1 cellular context compared by ENCODE assay signal in the genomic region with DNA sequence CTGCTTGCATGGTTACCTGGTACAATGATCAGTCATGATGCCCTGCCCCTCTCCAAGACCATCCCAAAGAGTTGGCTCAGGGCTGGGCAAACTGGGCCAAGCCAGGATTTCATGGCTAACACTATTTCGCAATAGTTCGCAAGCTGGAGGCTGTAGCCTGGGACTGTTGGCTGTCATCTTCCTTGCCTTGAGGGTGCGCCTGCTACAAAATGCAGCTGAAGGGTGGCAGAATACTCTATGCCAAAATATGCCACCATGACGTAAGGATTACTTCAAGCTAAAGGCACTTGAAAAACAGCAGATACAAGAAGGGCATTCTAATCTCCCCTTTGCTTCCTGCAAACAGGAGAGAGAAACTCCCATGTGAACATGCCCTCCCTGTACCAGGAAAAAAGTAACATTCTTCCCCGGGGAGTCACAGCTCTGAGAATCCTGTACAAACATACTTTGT.
TF ChIP-seq lines count a peak whose summit lies in the region.

No MANE protein-coding gene starts in this region.

TF ChIP-seq in IMR-90, 13 proteins besides CTCF, POLR2A, EP300 and RAD21:
- peak; percentile 99 for TF ChIP-seq CEBPB (IDR thresholded peaks at IDR 0.05; ENCODE audit: low read depth, low read length)
- no peak for TF ChIP-seq MAFK (IDR thresholded peaks at IDR 0.05; ENCODE audit: low read depth, low read length)
